Comparison of ENCODE assay signal across 9 cellular contexts in genomic region chr22:21734540-21735197, GRCh38. TPM values are rescaled to one million over a fixed set of nuclear protein-coding genes. Genes with fewer than 3 reads are reported as not detected.
DNase-seq lines count a peak whose midpoint lies in the region; ATAC-seq and TF ChIP-seq lines count a peak whose summit lies in the region.
"Had no signal": no experiment of that assay in that cellular context is flagged by ENCODE, and none has a peak within 500 bp of the region (broad histone marks: within the 10 kb centered on the region; RNA-seq: fewer than 3 reads in every experiment).

No MANE protein-coding gene starts in this region.

- H3K4me1 Mint-ChIP-seq in activated T-helper 2 cell treated with anti-CD3 and anti-CD28 coated beads, Interferon-gamma antibody, Interleukin-2, Interleukin-4, amounts not matched to agents 10 μg/mL and 5 μg/mL and 100 μg/mL, durations not matched to agents 14 hours and 24 hours and 36 hours (ENCODE audit: low read depth): peaks cover 18% of the 10 kb centered on the region

- H3K36me3 Mint-ChIP-seq in activated T-helper 2 cell treated with anti-CD3 and anti-CD28 coated beads, Interferon-gamma antibody, Interleukin-2, Interleukin-4, amounts not matched to agents 10 μg/mL and 5 μg/mL and 100 μg/mL, durations not matched to agents 14 hours and 24 hours and 36 hours (ENCODE audit: low read depth): peaks cover 4% of the 10 kb centered on the region

- POLR2A ChIA-PET in A673 (lab: Charles Lee; ENCODE audit: low non-redundant PET): no interaction called here

- peaks cover 7% of the 10 kb centered on the region for H3K27me3 Mint-ChIP-seq in activated T-helper 2 cell treated with anti-CD3 and anti-CD28 coated beads, Interferon-gamma antibody, Interleukin-2, Interleukin-4, amounts not matched to agents 10 μg/mL and 5 μg/mL and 100 μg/mL, durations not matched to agents 14 hours and 24 hours and 36 hours (ENCODE audit: low read depth)

- peak overlapping the region; percentile 50 for H3K4me3 ChIP-seq in A673 (ENCODE audit: low read depth, low read length, poor library complexity, severe bottlenecking)
- H3K4me3 ChIP-seq in HAP-1: peak overlapping the region; percentile 37

- no peaks in the 10 kb centered on the region for H3K36me3 ChIP-seq in A673 (ENCODE audit: insufficient read depth, low read length, poor library complexity, severe bottlenecking)
- H3K36me3 ChIP-seq in HAP-1 (replicated peaks): no peaks in the 10 kb centered on the region

- no peak for ATAC-seq in HG02981 (IDR thresholded peaks at IDR 0.05; ENCODE audit: unreplicated experiment)

- H3K27ac Mint-ChIP-seq in activated T-helper 2 cell treated with anti-CD3 and anti-CD28 coated beads, Interferon-gamma antibody, Interleukin-2, Interleukin-4, amounts not matched to agents 10 μg/mL and 5 μg/mL and 100 μg/mL, durations not matched to agents 14 hours and 24 hours and 36 hours: peak overlapping the region; percentile 84

- H3K27me3 ChIP-seq in A673 (replicated peaks; ENCODE audit: insufficient read depth, low read depth, low read length, poor library complexity): no peaks in the 10 kb centered on the region
- no peaks in the 10 kb centered on the region for H3K27me3 ChIP-seq in HAP-1 (ENCODE audit: low read depth)

- in situ Hi-C loops in HAP-1 (cut with MboI; ENCODE audit: low sequenced_read_pairs): no loop called here

- H3K27ac ChIP-seq in A673 (ENCODE audit: low read depth, low read length, poor library complexity, severe bottlenecking): peak overlapping the region; percentile 55

- TF ChIP-seq CTCF in A673 (conservative IDR thresholded peaks at IDR 0.05; ENCODE audit: low read depth, low read length): no peak

- H3K4me1 ChIP-seq in A673 (ENCODE audit: insufficient read depth, low read length, poor library complexity, severe bottlenecking) (peaks cover 4% of the 10 kb centered on the region), HAP-1 (peaks cover 10% of the 10 kb centered on the region)

- DNase-seq in A673 (ENCODE audit: low spot score) (no peak), HAP-1 (ENCODE audit: low spot score in 2 of 2) (no peak), inferior parietal cortex (ENCODE audit: extremely low spot score) (peak; percentile 38), superior temporal gyrus (ENCODE audit: extremely low spot score) (peak; percentile 47), GM19238 (ENCODE audit: insufficient read length, low spot score) (no peak), iPS-NIHi7 (ENCODE audit: extremely low spot score) (no peak)
- DNase-seq in activated T-helper 2 cell treated with anti-CD3 and anti-CD28 coated beads, Interferon-gamma antibody, Interleukin-2, Interleukin-4, amounts not matched to agents 10 μg/mL and 5 μg/mL and 100 μg/mL, durations not matched to agents 14 hours and 24 hours and 36 hours (ENCODE audit: low spot score): no peak

- H3K9me3 Mint-ChIP-seq in activated T-helper 2 cell treated with anti-CD3 and anti-CD28 coated beads, Interferon-gamma antibody, Interleukin-2, Interleukin-4, amounts not matched to agents 10 μg/mL and 5 μg/mL and 100 μg/mL, durations not matched to agents 14 hours and 24 hours and 36 hours: no peaks in the 10 kb centered on the region

- CTCF ChIA-PET in A673 (lab: Charles Lee): no interaction called here

- H3K9me3 ChIP-seq in A673 (ENCODE audit: low read depth, low read length, poor library complexity, severe bottlenecking) (no peaks in the 10 kb centered on the region), HAP-1 (no peaks in the 10 kb centered on the region)
- H3K9me3 ChIP-seq: mucosa of descending colon had no signal

- intact Hi-C loops in A673 (cut with micrococcal nuclease; ENCODE audit: unreplicated experiment): no loop called here
- intact Hi-C loops in activated T-helper 2 cell treated with anti-CD3 and anti-CD28 coated beads, Interferon-gamma antibody, Interleukin-2, Interleukin-4, amounts not matched to agents 10 μg/mL and 5 μg/mL and 100 μg/mL, durations not matched to agents 14 hours and 24 hours and 36 hours (cut with micrococcal nuclease): loop anchor here (2.0 to 10.0 kb wide), 3 partner anchors 60 to 132 kb away; partner anchors contain the start of gene MAPK1

- BruUV-seq in A673 (replicated peaks; lab: Mats Ljungman, UMichigan): TSS peak; percentile 73

- H3K4me3 Mint-ChIP-seq in activated T-helper 2 cell treated with anti-CD3 and anti-CD28 coated beads, Interferon-gamma antibody, Interleukin-2, Interleukin-4, amounts not matched to agents 10 μg/mL and 5 μg/mL and 100 μg/mL, durations not matched to agents 14 hours and 24 hours and 36 hours (ENCODE audit: low read depth): peak overlapping the region; percentile 86

RNA-seq across cellular contexts. Expression of gene YPEL1, which starts 0.9 kb away (rescaled TPM):
- 3.6 and 7.5 TPM in 2 replicates for total RNA-seq in A673 (2021)
- 1.5 and 1.9 TPM in 2 replicates for total RNA-seq in activated T-helper 2 cell treated with anti-CD3 and anti-CD28 coated beads, Interferon-gamma antibody, Interleukin-2, Interleukin-4, amounts not matched to agents 10 μg/mL and 5 μg/mL and 100 μg/mL, durations not matched to agents 14 hours and 24 hours and 36 hours

Comparison
In these comparisons a context has a peak if more than half of its experiments do, and no peak if none do; other contexts are left out.
1. DNase-seq: peak in inferior parietal cortex (single experiment) and superior temporal gyrus (single experiment); none in A673 (single experiment), HAP-1 (0 of 2), activated T-helper 2 cell treated with anti-CD3 and anti-CD28 coated beads, Interferon-gamma antibody, Interleukin-2, Interleukin-4, amounts not matched to agents 10 μg/mL and 5 μg/mL and 100 μg/mL, durations not matched to agents 14 hours and 24 hours and 36 hours (single experiment), GM19238 (single experiment) and iPS-NIHi7 (single experiment).